In the genomic region with DNA sequence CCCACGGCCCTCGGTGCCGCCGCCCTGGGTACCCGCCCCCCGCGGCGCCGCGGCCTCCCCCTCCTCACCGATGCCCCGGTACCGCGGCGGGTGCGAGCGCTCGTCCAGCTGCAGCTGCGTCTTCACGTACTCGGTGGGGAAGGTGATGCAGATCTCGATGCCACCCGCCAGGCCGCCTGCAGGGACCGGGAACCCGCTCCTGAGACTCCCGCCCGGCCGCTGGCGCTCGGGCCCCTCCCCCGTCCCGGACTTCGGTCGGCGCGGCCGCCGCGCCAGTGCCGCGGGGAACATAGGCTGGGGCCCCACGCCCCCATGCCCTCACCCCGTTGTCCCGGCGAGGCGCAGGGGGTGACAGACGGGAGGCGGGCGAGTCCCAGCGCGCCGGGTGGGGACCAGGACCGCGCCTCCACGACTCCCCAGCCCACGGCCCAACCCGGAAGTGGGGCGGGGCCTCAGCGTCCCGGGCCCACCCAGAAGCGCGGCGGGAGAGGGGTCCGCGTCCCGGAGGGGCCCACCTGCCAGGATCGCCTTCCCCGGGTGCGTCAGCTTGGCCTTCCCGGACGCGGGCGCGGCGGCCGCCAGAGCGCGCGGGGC, we compare ENCODE assay signal across 8 cellular contexts. TPM values are rescaled to one million over a fixed set of nuclear protein-coding genes. Genes with fewer than 3 reads are reported as not detected.
DNase-seq lines count a peak whose midpoint lies in the region; ATAC-seq and TF ChIP-seq lines count a peak whose summit lies in the region.

No MANE protein-coding gene starts in this region.

- H3K9me3 ChIP-seq in BE2C = no peaks in the 10 kb centered on the region

- peak; percentile 41 for ATAC-seq in GM19025 (IDR thresholded peaks at IDR 0.05; ENCODE audit: low read depth, unreplicated experiment)
- peak; percentile 34 for ATAC-seq in HG03175 (IDR thresholded peaks at IDR 0.05; ENCODE audit: unreplicated experiment)
- ATAC-seq in T-cell (replicated peaks in 1 of 4) = peak; percentile 62 to 76 (median 66)
- peak; percentile 66 for ATAC-seq in central memory CD8-positive, alpha-beta T cell (replicated peaks; ENCODE audit: extremely low read depth, poor library complexity, severe bottlenecking)

- POLR2A ChIA-PET in T-cell (lab: Charles Lee) = no interaction called here

- DNase-seq in BE2C = peak; percentile 60
- DNase-seq in T-cell = peak in 28 of 34 experiments; percentile 12 to 58 (median 35)
- DNase-seq in central memory CD8-positive, alpha-beta T cell (ENCODE audit: low spot score in 2 of 2) = peak; percentile 25 to 30
- peak; percentile 80 for DNase-seq in left kidney (ENCODE audit: low read depth, low spot score)
- peak; percentile 34 for DNase-seq in stimulated activated CD8-positive, alpha-beta memory T cell treated with anti-CD3 and anti-CD28 coated beads, Interleukin-4, amount 100 ng/mL, for 24 hours (ENCODE audit: low read depth)
- DNase-seq in NCI-H2107 (lab: John Stamatoyannopoulos, UW) = no peak

- H3K27me3 Mint-ChIP-seq in T-cell = no peaks in the 10 kb centered on the region
- H3K27me3 Mint-ChIP-seq in central memory CD8-positive, alpha-beta T cell = no peaks in the 10 kb centered on the region

- H3K4me1 Mint-ChIP-seq in T-cell = peaks cover 18 to 39% (median 26%) of the 10 kb centered on the region in 3 donors
- peaks cover 16% of the 10 kb centered on the region for H3K4me1 Mint-ChIP-seq in central memory CD8-positive, alpha-beta T cell

- no peak for TF ChIP-seq CTCF in BE2C (IDR thresholded peaks at IDR 0.05; ENCODE audit: low read depth, low read length)

- no peak overlapping the region for H3K27ac Mint-ChIP-seq in T-cell
- peak overlapping the region; percentile 65 for H3K27ac Mint-ChIP-seq in central memory CD8-positive, alpha-beta T cell (ENCODE audit: low read depth)

- CTCF ChIA-PET in T-cell (lab: Charles Lee) = no interaction called here

- no peaks in the 10 kb centered on the region; the same call in 1 of the 2 replicates for H3K36me3 ChIP-seq in BE2C

- H3K36me3 Mint-ChIP-seq in T-cell = no peaks in the 10 kb centered on the region
- peaks cover 3% of the 10 kb centered on the region for H3K36me3 Mint-ChIP-seq in central memory CD8-positive, alpha-beta T cell (ENCODE audit: insufficient read depth)

- peak overlapping the region in 1 of 3 donors; percentile 42 for H3K4me3 Mint-ChIP-seq in T-cell
- peak overlapping the region; percentile 79 for H3K4me3 Mint-ChIP-seq in central memory CD8-positive, alpha-beta T cell

- H3K4me1 ChIP-seq in BE2C = peaks cover 16% of the 10 kb centered on the region

- no peaks in the 10 kb centered on the region for H3K27me3 ChIP-seq in BE2C

- H3K9me3 Mint-ChIP-seq in T-cell = no peaks in the 10 kb centered on the region
- no peaks in the 10 kb centered on the region for H3K9me3 Mint-ChIP-seq in central memory CD8-positive, alpha-beta T cell

- H3K4me3 ChIP-seq in BE2C (ENCODE audit: low read depth, low read length) = peak overlapping the region; percentile 62

RNA-seq across cellular contexts. Expression of a gene that starts 0.4 kb away (rescaled TPM):
- 81.0 TPM for polyA plus RNA-seq in BE2C (2012; ENCODE audit: insufficient read depth, insufficient read length, low read depth)
- total RNA-seq in T-cell = 10 to 100 TPM; 24.1 to 52.9 (median 45.7) TPM

RNA-seq across cellular contexts. Expression of a gene that starts 28.1 kb away (rescaled TPM):
- not detected for polyA plus RNA-seq in BE2C (2012; ENCODE audit: insufficient read depth, insufficient read length, low read depth)
- not detected for total RNA-seq in T-cell

RNA-seq across cellular contexts. Expression of a gene that starts 33.7 kb away (rescaled TPM):
- polyA plus RNA-seq in BE2C (2012; ENCODE audit: insufficient read depth, insufficient read length, low read depth) = 40.2 TPM
- 10 to 100 TPM; 20.9 to 40.4 (median 22.9) TPM for total RNA-seq in T-cell

RNA-seq across cellular contexts. Expression of a gene that starts 47.1 kb away (rescaled TPM):
- polyA plus RNA-seq in BE2C (2012; ENCODE audit: insufficient read depth, insufficient read length, low read depth) = 6.5 TPM
- total RNA-seq in T-cell = under 1 TPM in 1 of 5 donors, not detected in 4; 0.37 TPM

RNA-seq across cellular contexts. Expression of a gene that starts 56.0 kb away (rescaled TPM):
- 69.5 TPM for polyA plus RNA-seq in BE2C (2012; ENCODE audit: insufficient read depth, insufficient read length, low read depth)
- 10 to 100 TPM; 50.9 to 79.2 (median 71.5) TPM for total RNA-seq in T-cell
